ENCODE assay signal across 1 cellular context in the genomic region with DNA sequence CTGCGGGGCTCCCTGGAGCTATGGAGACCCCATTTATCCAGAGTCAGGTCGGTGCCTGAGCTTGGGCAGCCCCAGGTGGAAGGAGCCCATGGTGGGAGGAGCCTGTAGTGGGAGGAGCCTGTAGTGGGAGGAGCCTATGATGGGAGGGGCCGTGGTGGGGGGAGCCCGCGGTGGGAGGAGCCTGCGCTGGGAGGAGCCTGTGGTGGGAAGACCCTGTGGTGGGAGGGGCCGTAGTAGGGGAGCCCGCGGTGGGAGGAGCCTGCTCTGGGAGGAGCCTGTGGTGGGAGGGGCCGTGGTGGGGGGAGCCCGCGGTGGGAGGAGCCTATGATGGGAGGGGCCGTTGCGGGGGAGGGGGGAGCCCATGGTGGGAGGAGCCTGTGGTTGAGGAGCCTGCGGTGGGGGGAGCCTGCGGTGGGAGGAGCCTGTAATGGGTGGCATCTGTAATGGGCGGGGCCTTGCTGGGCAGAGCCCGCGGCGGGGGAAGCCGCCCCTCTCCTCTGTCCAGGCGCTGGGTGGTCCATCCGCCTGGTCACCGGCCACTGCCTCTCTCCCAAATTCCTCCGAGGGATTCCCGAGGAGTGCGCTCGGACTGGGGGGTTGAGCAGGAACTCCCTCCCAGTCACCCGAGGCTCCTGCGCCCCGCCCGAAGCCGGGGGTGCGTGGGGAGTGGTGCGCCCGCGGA.
TF ChIP-seq lines count a peak whose summit lies in the region.

No MANE protein-coding gene starts in this region.

TF ChIP-seq in H1, 55 proteins besides CTCF, POLR2A, EP300 and RAD21:
- TF ChIP-seq POLR2AphosphoS5 (IDR thresholded peaks at IDR 0.05; ENCODE audit: low read depth, low read length) (no peak), CHD1 (IDR thresholded peaks at IDR 0.05; ENCODE audit: low read depth, low read length) (no peak), EGR1 (IDR thresholded peaks at IDR 0.05; ENCODE audit: borderline replicate concordance, low read depth, low read length) (peak; percentile 34; the same call in 1 of the 2 replicates), KDM5A (IDR thresholded peaks at IDR 0.05; ENCODE audit: low read length) (no peak), SP1 (IDR thresholded peaks at IDR 0.05; ENCODE audit: low read depth, low read length) (peak; percentile 73), SP4 (IDR thresholded peaks at IDR 0.05; ENCODE audit: low read length) (peak; percentile 81; the same call in 1 of the 2 replicates), YY1 (IDR thresholded peaks at IDR 0.05; ENCODE audit: low read depth, low read length) (no peak), PHF8 (conservative IDR thresholded peaks at IDR 0.05; ENCODE audit: low read depth, low read length) (peak; percentile 36; the same call in 1 of the 2 replicates), KDM4A (IDR thresholded peaks at IDR 0.05; ENCODE audit: low read depth, low read length, severe bottlenecking) (peak; percentile 91), ASH2L (IDR thresholded peaks at IDR 0.05; ENCODE audit: low read length) (peak; percentile 37), EZH2 (IDR thresholded peaks at IDR 0.05; ENCODE audit: low read depth, low read length, severe bottlenecking) (no peak), NRF1 (IDR thresholded peaks at IDR 0.05; ENCODE audit: low read depth, low read length) (0 out of 2 replicates have a peak, but pooled peaks have one; percentile 7)
